In genomic region chr5:50759526-50760280, GRCh38 we compare ENCODE assay signal across 22 cellular contexts.
"Had no signal": no experiment of that assay in that cellular context is flagged by ENCODE, and none has a peak within 500 bp of the region (broad histone marks: within the 10 kb centered on the region; RNA-seq: fewer than 3 reads in every experiment).

No MANE protein-coding gene starts in this region.

- H3K27ac ChIP-seq: brain microvascular endothelial cell, psoas muscle, skin epidermis, thoracic aorta, upper lobe of left lung had no signal

- H3K4me3 Mint-ChIP-seq: activated CD4-positive, alpha-beta T cell treated with anti-CD3 and anti-CD28 coated beads, Interleukin-2, amount 10 ng/mL, durations not matched to agents 7 days and 5 days; activated naive CD4-positive, alpha-beta T cell treated with anti-CD3 and anti-CD28 coated beads, Interleukin-2, amount 10 ng/mL, durations not matched to agents 7 days and 5 days; activated naive CD8-positive, alpha-beta T cell treated with anti-CD3 and anti-CD28 coated beads, Interleukin-2, amount 50 U/mL, for 24 hours; naive thymus-derived CD8-positive, alpha-beta T cell had no signal

- H3K4me1 ChIP-seq: psoas muscle, upper lobe of left lung had no signal

- H3K4me3 ChIP-seq: psoas muscle, skin epidermis, thoracic aorta, upper lobe of left lung had no signal

- H3K9me3 ChIP-seq: psoas muscle, thoracic aorta, upper lobe of left lung had no signal

- H3K27me3 Mint-ChIP-seq: activated CD4-positive, alpha-beta T cell treated with anti-CD3 and anti-CD28 coated beads, Interleukin-2, amount 10 ng/mL, durations not matched to agents 7 days and 5 days; activated naive CD4-positive, alpha-beta T cell treated with anti-CD3 and anti-CD28 coated beads, Interleukin-2, amount 10 ng/mL, durations not matched to agents 7 days and 5 days; activated naive CD8-positive, alpha-beta T cell treated with anti-CD3 and anti-CD28 coated beads, Interleukin-2, amount 50 U/mL, for 24 hours; naive thymus-derived CD8-positive, alpha-beta T cell had no signal

- H3K36me3 ChIP-seq: brain microvascular endothelial cell, thoracic aorta had no signal

- H3K27ac Mint-ChIP-seq: activated CD4-positive, alpha-beta T cell treated with anti-CD3 and anti-CD28 coated beads, Interleukin-2, amount 10 ng/mL, durations not matched to agents 7 days and 5 days; activated naive CD4-positive, alpha-beta T cell treated with anti-CD3 and anti-CD28 coated beads, Interleukin-2, amount 10 ng/mL, durations not matched to agents 7 days and 5 days; activated naive CD8-positive, alpha-beta T cell treated with anti-CD3 and anti-CD28 coated beads, Interleukin-2, amount 50 U/mL, for 24 hours had no signal

- H3K9me3 Mint-ChIP-seq: activated CD4-positive, alpha-beta T cell treated with anti-CD3 and anti-CD28 coated beads, Interleukin-2, amount 10 ng/mL, durations not matched to agents 7 days and 5 days; activated naive CD8-positive, alpha-beta T cell treated with anti-CD3 and anti-CD28 coated beads, Interleukin-2, amount 50 U/mL, for 24 hours; naive thymus-derived CD8-positive, alpha-beta T cell had no signal

- DNase-seq: activated CD4-positive, alpha-beta T cell treated with anti-CD3 and anti-CD28 coated beads, Interleukin-2, amount 10 ng/mL, durations not matched to agents 7 days and 5 days; activated CD8-positive, alpha-beta memory T cell treated with anti-CD3 and anti-CD28 coated beads for 24 hours; activated CD8-positive, alpha-beta memory T cell treated with anti-CD3 and anti-CD28 coated beads, Interleukin-2, amount 50 U/mL, for 48 hours; activated effector memory CD4-positive, alpha-beta T cell treated with Interleukin-2 at 50 U/mL for 16 hours; activated naive CD4-positive, alpha-beta T cell treated with anti-CD3 and anti-CD28 coated beads, Interleukin-2, amount 10 ng/mL, durations not matched to agents 7 days and 5 days; activated naive CD8-positive, alpha-beta T cell treated with anti-CD3 and anti-CD28 coated beads, Interleukin-2, amount 50 U/mL, for 24 hours; activated T-cell treated with anti-CD3 and anti-CD28 coated beads, Interleukin-2, amount 50 U/mL, for 48 hours; aorta; brain microvascular endothelial cell; central memory CD4-positive, alpha-beta T cell; effector CD4-positive, alpha-beta T cell; left cardiac atrium; mesendoderm; naive thymus-derived CD8-positive, alpha-beta T cell; psoas muscle; right cardiac atrium; stimulated activated CD4-positive, alpha-beta T cell treated with anti-CD3 and anti-CD28 coated beads, Interleukin-4, amount 100 ng/mL, for 1 hour; upper lobe of left lung had no signal

- ATAC-seq: activated CD4-positive, CD25-positive, alpha-beta regulatory T cell treated with anti-CD3 and anti-CD28 coated beads, Interleukin-2, amount 50 U/mL, for 24 hours; activated naive CD8-positive, alpha-beta T cell treated with anti-CD3 and anti-CD28 coated beads, Interleukin-2, amount 50 U/mL, for 24 hours; esophagus mucosa; left cardiac atrium; naive thymus-derived CD8-positive, alpha-beta T cell; psoas muscle; right cardiac atrium had no signal

- H3K4me1 Mint-ChIP-seq: activated naive CD4-positive, alpha-beta T cell treated with anti-CD3 and anti-CD28 coated beads, Interleukin-2, amount 10 ng/mL, durations not matched to agents 7 days and 5 days; activated naive CD8-positive, alpha-beta T cell treated with anti-CD3 and anti-CD28 coated beads, Interleukin-2, amount 50 U/mL, for 24 hours had no signal

- H3K27me3 ChIP-seq: brain microvascular endothelial cell, upper lobe of left lung had no signal
